8 cellular contexts compared by ENCODE assay signal in the genomic region with DNA sequence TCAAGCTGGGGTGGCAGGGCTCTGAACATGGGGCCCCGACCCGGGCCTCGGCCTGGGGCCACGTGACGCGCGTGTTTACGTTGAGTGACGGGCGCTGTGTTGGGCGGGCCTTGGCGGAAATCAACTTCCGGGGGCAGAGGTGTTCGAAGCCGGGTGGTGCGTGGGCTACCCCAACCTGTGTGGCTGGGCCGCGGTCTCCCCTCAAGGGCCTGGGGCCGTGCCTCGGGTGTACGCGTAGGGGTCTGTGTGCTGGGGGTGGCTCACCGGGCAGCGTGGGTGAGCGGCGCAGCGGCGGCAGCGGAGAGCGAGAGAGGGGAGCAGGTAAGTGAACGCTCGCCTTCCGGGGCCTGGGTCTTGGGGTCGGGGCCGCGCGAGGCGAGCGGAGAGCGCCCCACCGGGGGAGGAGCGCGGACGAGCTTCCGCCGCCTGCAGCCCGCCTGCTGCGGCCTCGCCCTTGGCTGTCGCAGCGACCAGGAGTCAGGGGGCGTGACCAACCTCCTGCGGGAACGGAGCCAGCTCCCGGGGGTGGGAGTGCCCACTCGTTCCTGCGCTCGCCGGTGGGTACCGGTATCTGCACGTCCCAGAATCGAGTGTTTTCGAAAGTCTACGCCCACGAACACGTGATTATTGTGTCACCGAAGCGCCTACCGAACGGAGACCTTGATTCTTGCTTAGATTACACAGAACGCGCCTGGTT. TPM values are rescaled to one million over a fixed set of nuclear protein-coding genes. Genes with fewer than 3 reads are reported as not detected.
DNase-seq lines count a peak whose midpoint lies in the region; ATAC-seq and TF ChIP-seq lines count a peak whose summit lies in the region.

A gene with protein sequence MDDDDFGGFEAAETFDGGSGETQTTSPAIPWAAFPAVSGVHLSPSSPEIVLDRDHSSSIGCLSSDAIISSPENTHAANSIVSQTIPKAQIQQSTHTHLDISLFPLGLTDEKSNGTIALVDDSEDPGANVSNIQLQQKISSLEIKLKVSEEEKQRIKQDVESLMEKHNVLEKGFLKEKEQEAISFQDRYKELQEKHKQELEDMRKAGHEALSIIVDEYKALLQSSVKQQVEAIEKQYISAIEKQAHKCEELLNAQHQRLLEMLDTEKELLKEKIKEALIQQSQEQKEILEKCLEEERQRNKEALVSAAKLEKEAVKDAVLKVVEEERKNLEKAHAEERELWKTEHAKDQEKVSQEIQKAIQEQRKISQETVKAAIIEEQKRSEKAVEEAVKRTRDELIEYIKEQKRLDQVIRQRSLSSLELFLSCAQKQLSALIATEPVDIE (plus strand): TSS at position 136 of the 697 bp plus-strand sequence. CDS start 66,760 bp downstream, outside the sequence.

- H3K4me1 Mint-ChIP-seq in activated T-cell treated with anti-CD3 and anti-CD28 coated beads, Interleukin-2, amount 50 U/mL, for 4 hours (ENCODE audit: low read depth) = peaks cover 61% of the 10 kb centered on the region
- peaks cover 44% of the 10 kb centered on the region for H3K4me1 Mint-ChIP-seq in stimulated activated effector memory CD8-positive, alpha-beta T cell treated with anti-CD3 and anti-CD28 coated beads, Interleukin-12 subunit alpha, Interleukin-12 subunit beta, amount 100 ng/mL, for 72 hours

- peak within 1 kb of the TSS; percentile 94 for H3K4me3 Mint-ChIP-seq in activated T-cell treated with anti-CD3 and anti-CD28 coated beads, Interleukin-2, amount 50 U/mL, for 4 hours
- H3K4me3 Mint-ChIP-seq in stimulated activated effector memory CD8-positive, alpha-beta T cell treated with anti-CD3 and anti-CD28 coated beads, Interleukin-12 subunit alpha, Interleukin-12 subunit beta, amount 100 ng/mL, for 72 hours = peak within 1 kb of the TSS; percentile 89

- H3K36me3 Mint-ChIP-seq in activated T-cell treated with anti-CD3 and anti-CD28 coated beads, Interleukin-2, amount 50 U/mL, for 4 hours (ENCODE audit: insufficient read depth) = peaks cover 19% of the 10 kb centered on the region
- peaks cover 18% of the 10 kb centered on the region for H3K36me3 Mint-ChIP-seq in stimulated activated effector memory CD8-positive, alpha-beta T cell treated with anti-CD3 and anti-CD28 coated beads, Interleukin-12 subunit alpha, Interleukin-12 subunit beta, amount 100 ng/mL, for 72 hours

- 0% methylated on average over 5 of the region's 72 CpGs for WGBS in esophagus muscularis mucosa

- in situ Hi-C loops in Panc1 (cut with HindIII; ENCODE audit: low pct_unique_long_range_greater_than_20kb, low sequenced_read_pairs) = no loop called here

- BruUV-seq in Panc1 (replicated peaks; lab: Mats Ljungman, UMichigan) = no TSS peak

- peaks cover 3% of the 10 kb centered on the region for H3K9me3 Mint-ChIP-seq in activated T-cell treated with anti-CD3 and anti-CD28 coated beads, Interleukin-2, amount 50 U/mL, for 4 hours
- H3K9me3 Mint-ChIP-seq in stimulated activated effector memory CD8-positive, alpha-beta T cell treated with anti-CD3 and anti-CD28 coated beads, Interleukin-12 subunit alpha, Interleukin-12 subunit beta, amount 100 ng/mL, for 72 hours = peaks cover 3% of the 10 kb centered on the region

- DNase-seq in DMS 273 treated with DMSO at 0.1 percent for 48 hours (lab: John Stamatoyannopoulos, UW) (peak; percentile 26), HuH-7.5 (ENCODE audit: low spot score) (peak; percentile 70), Panc1 (ENCODE audit: low read depth, low spot score) (peak; percentile 72), esophagus muscularis mucosa (ENCODE audit: extremely low spot score) (peak; percentile 96), myocyte (ENCODE audit: low read depth) (peak; percentile 88)
- DNase-seq in activated T-cell treated with anti-CD3 and anti-CD28 coated beads, Interleukin-2, amount 50 U/mL, for 4 hours = peak; percentile 81
- peak; percentile 75 to 93 for DNase-seq in stimulated activated effector memory CD8-positive, alpha-beta T cell treated with anti-CD3 and anti-CD28 coated beads, Interleukin-12 subunit alpha, Interleukin-12 subunit beta, amount 100 ng/mL, for 72 hours (ENCODE audit: low spot score in 2 of 2)

- intact Hi-C loops in Panc1 (cut with micrococcal nuclease; ENCODE audit: unreplicated experiment) (no loop called here), esophagus muscularis mucosa (cut with DNase I) (loop anchor here (5.0 kb wide), 1 partner anchor 37 kb away; no protein-coding TSS in a partner anchor)

- H3K4me3 ChIP-seq in Panc1 (ENCODE audit: low read depth in 2 of 2, low read length in 2 of 2) (peak within 1 kb of the TSS; percentile 71 to 97), esophagus muscularis mucosa (peak within 1 kb of the TSS; percentile 76 to 98 (median 90))

- H3K36me3 ChIP-seq in Panc1 (ENCODE audit: control insufficient read depth, insufficient read depth, low read length) (no peaks in the 10 kb centered on the region), esophagus muscularis mucosa (peaks cover 0 to 7% (median 0%) of the 10 kb centered on the region in 4 donors)

- H3K27me3 ChIP-seq in Panc1 (ENCODE audit: control insufficient read depth, insufficient read depth, low read length) (no peaks in the 10 kb centered on the region), esophagus muscularis mucosa (no peaks in the 10 kb centered on the region)

- CTCF ChIA-PET in Panc1 (lab: Charles Lee) = no interaction called here

- TF ChIP-seq CTCF in Panc1 (IDR thresholded peaks at IDR 0.05) = no peak
- no peak for TF ChIP-seq CTCF in esophagus muscularis mucosa (IDR thresholded peaks at IDR 0.05)

- TF ChIP-seq POLR2A in esophagus muscularis mucosa (IDR thresholded peaks at IDR 0.05; ENCODE audit: low read depth) = no peak

- H3K27me3 Mint-ChIP-seq in activated T-cell treated with anti-CD3 and anti-CD28 coated beads, Interleukin-2, amount 50 U/mL, for 4 hours (ENCODE audit: low read depth) = no peaks in the 10 kb centered on the region

- H3K27ac ChIP-seq in Panc1 (ENCODE audit: low read length) (peak within 1 kb of the TSS; percentile 95), esophagus muscularis mucosa (replicated peaks in 1 of 4) (peak within 1 kb of the TSS; percentile 96 to 100 (median 98))

- H3K27ac Mint-ChIP-seq in stimulated activated effector memory CD8-positive, alpha-beta T cell treated with anti-CD3 and anti-CD28 coated beads, Interleukin-12 subunit alpha, Interleukin-12 subunit beta, amount 100 ng/mL, for 72 hours = peak within 1 kb of the TSS; percentile 99

- POLR2A ChIA-PET in Panc1 (lab: Charles Lee) = interaction anchor here (0.6 kb wide), 1 partner anchor 1015 kb away, joined by 3 read pairs; no protein-coding TSS in a partner anchor

- H3K4me1 ChIP-seq in Panc1 (ENCODE audit: control insufficient read depth, insufficient read depth, low read length) (peaks cover 17% of the 10 kb centered on the region), esophagus muscularis mucosa (peaks cover 11 to 19% (median 17%) of the 10 kb centered on the region in 4 donors)

- H3K9me3 ChIP-seq in Panc1 (ENCODE audit: control insufficient read depth, insufficient read depth, low read depth, low read length) (peaks cover 9% of the 10 kb centered on the region; the same call in 1 of the 2 replicates), esophagus muscularis mucosa (no peaks in the 10 kb centered on the region)

- no peak for TF ChIP-seq EP300 in esophagus muscularis mucosa (IDR thresholded peaks at IDR 0.05)

- ATAC-seq in GM21528 (IDR thresholded peaks at IDR 0.05; ENCODE audit: low FRiP score, unreplicated experiment) (peak; percentile 96), Panc1 (peak; percentile 98)
- ATAC-seq in activated T-cell treated with anti-CD3 and anti-CD28 coated beads, Interleukin-2, amount 50 U/mL, for 4 hours = peak; percentile 81 to 85
- ATAC-seq in stimulated activated effector memory CD8-positive, alpha-beta T cell treated with anti-CD3 and anti-CD28 coated beads, Interleukin-12 subunit alpha, Interleukin-12 subunit beta, amount 100 ng/mL, for 72 hours = peak; percentile 88

RNA-seq across cellular contexts. Expression of the gene that starts here (rescaled TPM):
- 26.9 TPM for total RNA-seq in Panc1 (2021; ENCODE audit: unreplicated experiment)
- 33.2 TPM for polyA plus RNA-seq in Panc1 (2012; ENCODE audit: insufficient read length)
- total RNA-seq in activated T-cell treated with anti-CD3 and anti-CD28 coated beads, Interleukin-2, amount 50 U/mL, for 4 hours = 10 to 100 TPM; 17.8 to 18.2 (median 18.1) TPM
- total RNA-seq in esophagus muscularis mucosa = 10 to 100 TPM; 51.1 to 76.4 (median 59.0) TPM
- 17.5 and 18.5 TPM in 2 replicates for total RNA-seq in myocyte
- 9.7 TPM for polyA plus RNA-seq in myocyte (2012)

Comparison
In these comparisons a context has a peak if more than half of its experiments do, and no peak if none do; other contexts are left out.
1. Peak in every context shown above with its lines: DNase-seq, ATAC-seq, H3K4me3 ChIP-seq and H3K27ac ChIP-seq.
2. DNase-seq: peak in every context shown above with its lines; median percentile 96 in esophagus muscularis mucosa; 88 in myocyte; 84 in stimulated activated effector memory CD8-positive, alpha-beta T cell treated with anti-CD3 and anti-CD28 coated beads, Interleukin-12 subunit alpha, Interleukin-12 subunit beta, amount 100 ng/mL, for 72 hours; 81 in activated T-cell treated with anti-CD3 and anti-CD28 coated beads, Interleukin-2, amount 50 U/mL, for 4 hours; 72 in Panc1; 70 in HuH-7.5; 26 in DMS 273 treated with DMSO at 0.1 percent for 48 hours.